Comparison of ENCODE assay signal across 16 cellular contexts in the genomic region with DNA sequence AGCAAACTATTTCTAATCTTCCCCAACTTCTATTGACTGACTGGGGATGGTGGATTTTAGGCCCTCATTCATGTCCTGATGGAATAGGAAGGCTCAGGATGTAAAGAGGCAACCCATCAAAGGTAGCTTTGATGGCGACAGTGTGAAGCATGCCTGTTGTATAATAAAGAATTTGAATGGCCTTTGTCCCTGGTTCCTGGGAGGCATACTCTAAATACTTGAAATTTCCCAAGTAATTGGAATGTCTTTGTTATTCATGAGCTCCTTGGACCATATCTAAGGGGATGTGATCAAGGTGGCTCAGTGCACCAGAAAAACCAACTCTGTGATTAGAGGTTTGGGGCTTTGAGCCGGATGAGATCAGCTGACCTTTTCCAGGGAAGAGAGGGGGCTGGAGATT.
DNase-seq lines count a peak whose midpoint lies in the region; TF ChIP-seq lines count a peak whose summit lies in the region.
"Had no signal": no experiment of that assay in that cellular context is flagged by ENCODE, and none has a peak within 500 bp of the region (broad histone marks: within the 10 kb centered on the region; RNA-seq: fewer than 3 reads in every experiment).

No MANE protein-coding gene starts in this region.

- no peak overlapping the region for H2BK5ac ChIP-seq in H9 (ENCODE audit: insufficient read length, low read length)

- H3K4me3 Mint-ChIP-seq in H9 (no peak overlapping the region), endothelial cell (ENCODE audit: unreplicated experiment) (no peak overlapping the region)
- H3K4me3 Mint-ChIP-seq: CD4-positive, alpha-beta memory T cell had no signal

- H3K23ac ChIP-seq in H9 (ENCODE audit: insufficient read length, low read depth, low read length) = no peak overlapping the region

- H2BK15ac ChIP-seq in H9 (ENCODE audit: low read depth, low read length) = no peak overlapping the region

- H3K18ac ChIP-seq in H9 (ENCODE audit: insufficient read length, low read depth, low read length) = no peak overlapping the region

- H3K4me1 Mint-ChIP-seq in H9 (peaks cover 26 to 27% of the 10 kb centered on the region in 2 experiments), endothelial cell (ENCODE audit: unreplicated experiment) (no peaks in the 10 kb centered on the region)
- H3K4me1 Mint-ChIP-seq: CD4-positive, alpha-beta memory T cell had no signal

- no peaks in the 10 kb centered on the region for H3K23me2 ChIP-seq in H9 (ENCODE audit: insufficient read length, low read depth, low read length, poor library complexity, severe bottlenecking)

- no peak overlapping the region for H2AFZ ChIP-seq in H9 (ENCODE audit: low read length)

- H3K9me3 Mint-ChIP-seq in H9 = peaks cover 18 to 24% of the 10 kb centered on the region in 2 experiments
- no peaks in the 10 kb centered on the region for H3K9me3 Mint-ChIP-seq in endothelial cell (ENCODE audit: unreplicated experiment)

- H4K8ac ChIP-seq in H9 (replicated peaks; ENCODE audit: insufficient read length, low read depth, low read length) = peak overlapping the region; percentile 82

- no peak overlapping the region for H2BK20ac ChIP-seq in H9 (ENCODE audit: low read depth, low read length, poor library complexity, severe bottlenecking)

- no CpG with 5 or more reads among the region's 2 CpGs for WGBS in H9 (ENCODE audit: extremely low coverage, insufficient read length, low lambda C conversion rate)

- peaks cover 7 to 41% (median 22%) of the 10 kb centered on the region in 3 experiments for H3K36me3 Mint-ChIP-seq in H9 (ENCODE audit: insufficient read depth in 1 of 3, low read depth in 3 of 3)
- no peaks in the 10 kb centered on the region for H3K36me3 Mint-ChIP-seq in endothelial cell (ENCODE audit: low read depth, unreplicated experiment)
- H3K36me3 Mint-ChIP-seq: CD4-positive, alpha-beta memory T cell had no signal

- DNase-seq in H9 (no peak), astrocyte of the hippocampus (ENCODE audit: low read depth, low spot score) (peak; percentile 58), iPS DF 4.7 (ENCODE audit: extremely low read depth, low spot score) (peak; percentile 71), inferior parietal cortex (ENCODE audit: extremely low spot score) (no peak), endothelial cell (ENCODE audit: low spot score) (no peak), amygdala (lab: John Stamatoyannopoulos, UW) (no peak)
- no peak for DNase-seq in central memory CD4-positive, alpha-beta T cell
- DNase-seq: CD4-positive, alpha-beta memory T cell; DMS79; MV-4-11; NCI-H1694 treated with DMSO at 0.1 percent for 48 hours; NCI-H774; OCI-M1; Right ventricle myocardium superior had no signal

- no peak overlapping the region for H4K91ac ChIP-seq in H9 (ENCODE audit: insufficient read length, low read depth, low read length)

- no peak overlapping the region for H2BK12ac ChIP-seq in H9 (ENCODE audit: insufficient read length, low read depth, low read length)

- no peak overlapping the region for H4K5ac ChIP-seq in H9 (ENCODE audit: insufficient read length, low read depth, low read length)

- no peaks in the 10 kb centered on the region for H4K20me1 ChIP-seq in H9 (ENCODE audit: control insufficient read depth, insufficient read depth, insufficient read length)
- H4K20me1 ChIP-seq: BLaER1 had no signal

- H3K27ac Mint-ChIP-seq in H9 = peak overlapping the region in 2 of 3 experiments; percentile 82 to 89; a peak in 5 of 7 replicates
- H3K27ac Mint-ChIP-seq in endothelial cell (ENCODE audit: unreplicated experiment) = no peak overlapping the region
- H3K27ac Mint-ChIP-seq: CD4-positive, alpha-beta memory T cell had no signal

- H3K79me2 ChIP-seq in H9 (ENCODE audit: insufficient read depth, low read length) = no peaks in the 10 kb centered on the region

- no peak overlapping the region for H3K14ac ChIP-seq in H9 (ENCODE audit: insufficient read depth, low read length)

- no peaks in the 10 kb centered on the region; the same call in 1 of the 2 replicates for H3K4me1 ChIP-seq in H9 (ENCODE audit: insufficient read depth, low read length)
- H3K4me1 ChIP-seq: BLaER1 had no signal

- H3K27me3 ChIP-seq in H9 (ENCODE audit: insufficient read depth, low read length) = no peaks in the 10 kb centered on the region
- H3K27me3 ChIP-seq: BLaER1 had no signal

- H3K4me2 ChIP-seq in H9 (ENCODE audit: insufficient read depth, insufficient read length, low read length) = no peak overlapping the region
- H3K4me2 ChIP-seq: BLaER1, KMS-11 had no signal

- H3K27me3 Mint-ChIP-seq in H9 (ENCODE audit: low read depth) = no peaks in the 10 kb centered on the region
- no peaks in the 10 kb centered on the region for H3K27me3 Mint-ChIP-seq in endothelial cell (ENCODE audit: unreplicated experiment)

- TF ChIP-seq CTCF in H9 (conservative IDR thresholded peaks at IDR 0.05) (no peak), endothelial cell (IDR thresholded peaks at IDR 0.05; ENCODE audit: unreplicated experiment) (no peak)

- no peak overlapping the region for H2BK120ac ChIP-seq in H9 (ENCODE audit: low read depth, low read length, poor library complexity, severe bottlenecking)

- peak overlapping the region; percentile 98 for H3K27ac ChIP-seq in H9 (ENCODE audit: insufficient read length, low read depth, low read length)
- H3K27ac ChIP-seq: BLaER1, KMS-11 had no signal

- H3T11ph ChIP-seq in H9 (ENCODE audit: low read length) = no peak overlapping the region

- no peaks in the 10 kb centered on the region for H3K79me1 ChIP-seq in H9 (ENCODE audit: insufficient read depth, low read depth, low read length, poor library complexity, severe bottlenecking)

- H3K56ac ChIP-seq in H9 (ENCODE audit: insufficient read length, low read depth, low read length) = no peak overlapping the region

- peaks cover 14% of the 10 kb centered on the region for H3K9me3 ChIP-seq in H9 (ENCODE audit: control insufficient read depth, low read depth, low read length)

- H3K4ac ChIP-seq in H9 (ENCODE audit: low read depth, low read length) = no peak overlapping the region

- no peak overlapping the region for H3K9ac ChIP-seq in H9 (ENCODE audit: extremely low read depth, insufficient read length, low read length)
- H3K9ac ChIP-seq: BLaER1, KMS-11 had no signal

- H2AK5ac ChIP-seq in H9 (ENCODE audit: insufficient read length, low read length) = no peak overlapping the region

Comparison
In these comparisons a context has a peak if more than half of its experiments do, and no peak if none do; other contexts are left out.
1. DNase-seq: peak in astrocyte of the hippocampus (single experiment) and iPS DF 4.7 (single experiment); none in H9 (single experiment), inferior parietal cortex (single experiment), endothelial cell (single experiment), amygdala (0 of 56) and central memory CD4-positive, alpha-beta T cell (single experiment).